In the genomic region with DNA sequence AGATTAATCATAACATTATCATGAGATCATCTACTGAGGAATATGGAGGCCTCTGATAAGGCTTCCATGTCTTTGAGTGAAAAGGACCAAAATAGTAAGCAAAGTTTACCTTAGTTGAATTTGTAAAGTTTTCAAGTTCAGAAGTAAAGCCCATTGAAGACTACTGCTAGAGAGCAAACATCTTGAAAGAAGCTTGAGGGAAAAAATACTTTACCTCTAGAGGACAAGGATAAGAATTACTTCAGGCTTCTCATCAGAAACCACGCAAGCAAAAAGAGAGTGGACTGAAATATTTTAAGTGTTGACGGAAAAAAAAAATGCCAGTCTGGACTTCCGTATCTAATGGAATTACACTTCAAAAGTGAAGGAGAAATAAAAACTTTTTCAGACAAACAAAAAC, we compare ENCODE assay signal across 19 cellular contexts.
DNase-seq lines count a peak whose midpoint lies in the region; ATAC-seq and TF ChIP-seq lines count a peak whose summit lies in the region.
"Had no signal": no experiment of that assay in that cellular context is flagged by ENCODE, and none has a peak within 500 bp of the region (broad histone marks: within the 10 kb centered on the region; RNA-seq: fewer than 3 reads in every experiment).

No MANE protein-coding gene starts in this region.

- H3K4me1 Mint-ChIP-seq in activated naive CD4-positive, alpha-beta T cell treated with anti-CD3 and anti-CD28 coated beads, Interleukin-2, amount 50 U/mL, for 24 hours: peaks cover 42% of the 10 kb centered on the region
- H3K4me1 Mint-ChIP-seq: B cell had no signal

- H3K27ac Mint-ChIP-seq in activated naive CD4-positive, alpha-beta T cell treated with anti-CD3 and anti-CD28 coated beads, Interleukin-2, amount 50 U/mL, for 24 hours: peak overlapping the region; percentile 12
- H3K27ac Mint-ChIP-seq: B cell; CD4-positive, CD25-positive, alpha-beta regulatory T cell; CD8-positive, alpha-beta T cell; GM23338 had no signal

- TF ChIP-seq CTCF in lung (IDR thresholded peaks at IDR 0.05; ENCODE audit: control extremely low read depth, extremely low read depth) (no peak), upper lobe of right lung (IDR thresholded peaks at IDR 0.05) (no peak)

- no peak overlapping the region for H3K4me3 Mint-ChIP-seq in activated naive CD4-positive, alpha-beta T cell treated with anti-CD3 and anti-CD28 coated beads, Interleukin-2, amount 50 U/mL, for 24 hours
- H3K4me3 Mint-ChIP-seq: B cell; CD4-positive, CD25-positive, alpha-beta regulatory T cell; CD8-positive, alpha-beta T cell; GM23338 had no signal

- H3K4me1 ChIP-seq in lung (ENCODE audit: control insufficient read depth in 2 of 2, insufficient read depth in 2 of 2, low read length in 2 of 2) (no peaks in the 10 kb centered on the region), upper lobe of right lung (no peaks in the 10 kb centered on the region)
- H3K4me1 ChIP-seq: BLaER1, Caco-2 had no signal

- no peaks in the 10 kb centered on the region for H3K27me3 Mint-ChIP-seq in activated naive CD4-positive, alpha-beta T cell treated with anti-CD3 and anti-CD28 coated beads, Interleukin-2, amount 50 U/mL, for 24 hours
- H3K27me3 Mint-ChIP-seq: B cell; CD4-positive, CD25-positive, alpha-beta regulatory T cell had no signal

- H3K4me3 ChIP-seq in lung: no peak overlapping the region
- no peak overlapping the region for H3K4me3 ChIP-seq in upper lobe of right lung
- H3K4me3 ChIP-seq: BLaER1, GM12878, GM23338, HAP-1 had no signal

- H3K9me3 ChIP-seq in lung (ENCODE audit: control insufficient read depth in 2 of 2, insufficient read depth in 1 of 2, low read length in 1 of 2) (no peaks in the 10 kb centered on the region), upper lobe of right lung (no peaks in the 10 kb centered on the region)
- H3K9me3 ChIP-seq: BLaER1, Caco-2, HAP-1 had no signal

- WGBS in lung, 2 donors: 75 to 81% methylated on average over 3 of the region's 3 CpGs

- DNase-seq in activated naive CD4-positive, alpha-beta T cell treated with anti-CD3 and anti-CD28 coated beads, Interleukin-2, amount 50 U/mL, for 16 hours: no peak
- DNase-seq in lung (ENCODE audit: low spot score) (no peak), upper lobe of right lung (no peak), cerebellar cortex (ENCODE audit: low spot score) (no peak)
- DNase-seq: Caco-2; CD4-positive, CD25-positive, alpha-beta regulatory T cell; CD8-positive, alpha-beta T cell; DMS153; EL; GDM1 had no signal

- peaks cover 2% of the 10 kb centered on the region for H3K36me3 Mint-ChIP-seq in activated naive CD4-positive, alpha-beta T cell treated with anti-CD3 and anti-CD28 coated beads, Interleukin-2, amount 50 U/mL, for 24 hours

- no peaks in the 10 kb centered on the region for H3K36me3 ChIP-seq in lung (ENCODE audit: control insufficient read depth in 2 of 2, insufficient read depth in 2 of 2, low read length in 2 of 2)
- H3K36me3 ChIP-seq in upper lobe of right lung: no peaks in the 10 kb centered on the region
- H3K36me3 ChIP-seq: BLaER1, HAP-1 had no signal

- peak; percentile 82 for ATAC-seq in lung (ENCODE audit: insufficient read depth, low FRiP score)
- peak; percentile 62 for ATAC-seq in upper lobe of right lung
- no peak for ATAC-seq in HG03571 (IDR thresholded peaks at IDR 0.05; ENCODE audit: unreplicated experiment)
- ATAC-seq: CD8-positive, alpha-beta T cell; GM12878; GM23338 had no signal

- intact Hi-C loops in upper lobe of right lung (cut with DNase I): no loop called here

- no peaks in the 10 kb centered on the region for H3K9me3 Mint-ChIP-seq in activated naive CD4-positive, alpha-beta T cell treated with anti-CD3 and anti-CD28 coated beads, Interleukin-2, amount 50 U/mL, for 24 hours
- H3K9me3 Mint-ChIP-seq: CD4-positive, CD25-positive, alpha-beta regulatory T cell; CD8-positive, alpha-beta T cell; GM23338 had no signal

- H3K27ac ChIP-seq in lung (ENCODE audit: low read depth in 1 of 2, low read length in 1 of 2) (no peak overlapping the region), upper lobe of right lung (no peak overlapping the region)
- H3K27ac ChIP-seq: 22Rv1, BLaER1, C4-2B had no signal

- H3K27me3 ChIP-seq in lung (ENCODE audit: control insufficient read depth, insufficient read depth) (no peaks in the 10 kb centered on the region), upper lobe of right lung (no peaks in the 10 kb centered on the region)
- H3K27me3 ChIP-seq: BLaER1 had no signal
